ENCODE assay signal across 1 cellular context in the genomic region with DNA sequence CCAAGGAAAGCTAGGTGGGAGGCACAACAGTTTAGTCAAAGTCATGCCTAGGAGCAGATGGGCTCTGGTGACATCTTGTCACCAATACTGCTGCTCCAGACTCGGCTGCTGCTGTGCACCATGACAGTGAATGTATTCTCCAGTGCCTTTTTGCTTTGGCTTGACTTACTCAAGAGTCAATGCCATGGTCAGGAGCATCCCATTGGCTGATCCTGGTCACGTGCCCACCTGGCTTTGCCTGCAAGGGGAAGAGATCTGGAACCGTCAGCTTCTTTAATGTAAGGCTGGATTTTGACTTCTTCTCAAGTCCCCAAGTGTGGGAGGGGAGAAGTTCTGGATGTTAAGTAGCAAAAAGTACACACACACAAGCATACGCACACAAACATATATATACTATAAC.
TF ChIP-seq lines count a peak whose summit lies in the region.

No MANE protein-coding gene starts in this region.

TF ChIP-seq in GM23338, 12 proteins besides CTCF, POLR2A, EP300 and RAD21 (continued from another document):
- no peak for TF ChIP-seq ETS1 (IDR thresholded peaks at IDR 0.05)
- TF ChIP-seq ZNF114 (CRISPR knock-in tag; IDR thresholded peaks at IDR 0.05), result no peak
TF ChIP-seq in GM23338: peak in this region for 0.
